In genomic region chr2:135916232-135916631, GRCh38 we compare ENCODE assay signal across 9 cellular contexts. TPM values are rescaled to one million over a fixed set of nuclear protein-coding genes. Genes with fewer than 3 reads are reported as not detected.
DNase-seq lines count a peak whose midpoint lies in the region; ATAC-seq, FAIRE-seq and TF ChIP-seq lines count a peak whose summit lies in the region.
"Had no signal": no experiment of that assay in that cellular context is flagged by ENCODE, and none has a peak within 500 bp of the region (broad histone marks: within the 10 kb centered on the region; RNA-seq: fewer than 3 reads in every experiment).

No MANE protein-coding gene starts in this region.

- H3K27me3 ChIP-seq in SU-DHL-6 (ENCODE audit: low read length): no peaks in the 10 kb centered on the region

- no peak for ATAC-seq in HG03432 (IDR thresholded peaks at IDR 0.05; ENCODE audit: unreplicated experiment)
- no peak for ATAC-seq in GM19467 (IDR thresholded peaks at IDR 0.05; ENCODE audit: unreplicated experiment)

- peak; percentile 98 for FAIRE-seq in frontal cortex (lab: Jason Lieb, UNC)

- no peak overlapping the region for H2AFZ ChIP-seq in SU-DHL-6 (ENCODE audit: low read depth, low read length, severe bottlenecking)

- H3K9ac ChIP-seq in SU-DHL-6 (ENCODE audit: low read length): no peak overlapping the region

- H3K36me3 ChIP-seq in SU-DHL-6 (ENCODE audit: low read length): peaks cover 46% of the 10 kb centered on the region

- H3F3A ChIP-seq in SU-DHL-6 (ENCODE audit: insufficient read depth): peaks cover 66% of the 10 kb centered on the region

- peak overlapping the region; percentile 73 for H3K27ac ChIP-seq in SU-DHL-6 (ENCODE audit: low read depth, low read length)

- H3K79me2 ChIP-seq in SU-DHL-6 (ENCODE audit: insufficient read depth, low read length): no peaks in the 10 kb centered on the region; the same call in 1 of the 2 replicates

- no peaks in the 10 kb centered on the region for H4K20me1 ChIP-seq in SU-DHL-6 (ENCODE audit: low read depth, low read length)

- TF ChIP-seq CTCF in LNCAP (IDR thresholded peaks at IDR 0.05) (peak; percentile 47; the same call in 1 of the 2 replicates), SU-DHL-6 (IDR thresholded peaks at IDR 0.05; ENCODE audit: insufficient read depth, low read length, poor library complexity, severe bottlenecking) (peak; percentile 41)

- DNase-seq in EL: peak; percentile 35
- no peak for DNase-seq in frontal cortex (ENCODE audit: low spot score in 2 of 2)
- peak; percentile 90 for DNase-seq in superior temporal gyrus (ENCODE audit: extremely low spot score)
- DNase-seq in hepatic stellate cell (ENCODE audit: low spot score): no peak

- H3K9me2 ChIP-seq in SU-DHL-6 (replicated peaks; ENCODE audit: insufficient read depth, low read length): no peaks in the 10 kb centered on the region

- H3K4me2 ChIP-seq in SU-DHL-6 (ENCODE audit: low read depth, low read length, poor library complexity, severe bottlenecking): peak overlapping the region; percentile 26

- H3K4me3 ChIP-seq in SU-DHL-6 (ENCODE audit: insufficient read depth, low read length, poor library complexity, severe bottlenecking): no peak overlapping the region
- H3K4me3 ChIP-seq: skin epidermis had no signal

- no peaks in the 10 kb centered on the region for H3K9me3 ChIP-seq in SU-DHL-6 (ENCODE audit: insufficient read depth, low read length)

RNA-seq across cellular contexts. Expression of gene MCM6, which starts 40.0 kb away (rescaled TPM):
- total RNA-seq in frontal cortex: 20.8 TPM

Comparison
In these comparisons a context has a peak if more than half of its experiments do, and no peak if none do; other contexts are left out.
1. DNase-seq: peak in EL (single experiment) and superior temporal gyrus (single experiment); none in frontal cortex (0 of 2) and hepatic stellate cell (single experiment).